2 cellular contexts compared by ENCODE assay signal in the genomic region with DNA sequence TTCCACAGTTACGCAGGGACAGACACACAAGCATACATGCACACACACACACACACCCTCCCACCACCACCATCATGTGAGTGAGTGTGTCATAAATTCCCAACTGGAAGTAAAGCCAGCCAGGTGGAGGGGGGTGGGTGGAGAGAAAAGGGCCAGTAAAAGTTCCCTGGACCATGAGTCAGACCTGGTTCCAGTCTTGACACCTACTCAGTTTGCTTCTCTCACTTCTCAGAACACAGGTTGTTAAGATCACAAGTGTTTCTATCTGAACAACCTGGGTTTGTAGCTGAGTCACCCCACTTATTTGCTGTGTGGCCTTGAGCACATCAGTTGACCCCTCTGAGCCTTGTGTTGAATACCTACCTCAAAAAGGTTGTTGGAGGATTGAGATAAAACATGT.
A peak's percentile ranks its signal among the peaks of the same experiment; 100 is the strongest.
TF ChIP-seq lines count a peak whose summit lies in the region.

No MANE protein-coding gene starts in this region.

TF ChIP-seq in HCT116, 20 proteins besides CTCF, POLR2A, EP300 and RAD21:
- TF ChIP-seq EGR1 (IDR thresholded peaks at IDR 0.05; ENCODE audit: low read depth), result 0 out of 2 replicates have a peak, but pooled peaks have one; percentile 15
- TF ChIP-seq CBX3 (IDR thresholded peaks at IDR 0.05; ENCODE audit: low read depth), result no peak

TF ChIP-seq in HEK293T, 16 proteins besides CTCF, POLR2A, EP300 and RAD21:
- TF ChIP-seq ARNT (IDR thresholded peaks at IDR 0.05), result no peak
- no peak for TF ChIP-seq HDGF (IDR thresholded peaks at IDR 0.05; ENCODE audit: borderline replicate concordance)
- no peak for TF ChIP-seq L3MBTL2 (conservative IDR thresholded peaks at IDR 0.05)
- no peak for TF ChIP-seq TARDBP (IDR thresholded peaks at IDR 0.05)
- TF ChIP-seq ELF4 (IDR thresholded peaks at IDR 0.05), result no peak
- TF ChIP-seq SUZ12 (IDR thresholded peaks at IDR 0.05), result no peak
- TF ChIP-seq FOXA1 (IDR thresholded peaks at IDR 0.05), result no peak
TF ChIP-seq in HEK293T: peak in this region for 0.
